In the genomic region with DNA sequence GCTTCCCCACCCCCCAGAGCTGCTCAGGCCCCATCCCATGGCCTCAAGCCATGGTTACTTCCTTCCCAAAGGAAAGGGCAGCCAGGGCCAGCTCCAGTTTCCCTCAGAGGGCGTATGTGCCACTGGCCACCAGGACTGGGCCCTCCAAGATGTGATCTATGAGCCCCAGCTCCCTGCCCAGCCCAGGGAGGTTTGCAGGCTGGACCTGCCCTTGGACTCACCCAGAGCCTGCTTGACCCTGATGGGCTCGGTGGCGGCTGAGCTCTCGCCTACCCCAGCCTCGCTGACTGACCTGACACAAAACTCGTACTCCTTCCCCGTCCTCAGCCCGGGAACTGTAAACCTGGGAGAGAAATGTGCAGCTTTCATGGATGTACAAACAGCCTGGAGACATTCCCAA, we compare ENCODE assay signal across 25 cellular contexts. TPM values are rescaled to one million over a fixed set of nuclear protein-coding genes. Genes with fewer than 3 reads are reported as not detected.
A peak's percentile ranks its signal among the peaks of the same experiment; 100 is the strongest.
DNase-seq lines count a peak whose midpoint lies in the region; ATAC-seq, FAIRE-seq and TF ChIP-seq lines count a peak whose summit lies in the region.
"Had no signal": no experiment of that assay in that cellular context is flagged by ENCODE, and none has a peak within 500 bp of the region (broad histone marks: within the 10 kb centered on the region; RNA-seq: fewer than 3 reads in every experiment).

No MANE protein-coding gene starts in this region.

- CTCF ChIA-PET in H1 (lab: Charles Lee; ENCODE audit: partially characterized antibody) = interaction anchor here (1.3 to 4.4 kb wide), 6 partner anchors 9 to 119 kb away, joined by 4 to 32 read pairs (median 8); no protein-coding TSS in a partner anchor

- no peak overlapping the region for H2BK20ac ChIP-seq in H1 (ENCODE audit: low read length)

- H2BK5ac ChIP-seq in H1 (ENCODE audit: low read depth, low read length) = no peak overlapping the region
- no peak overlapping the region for H2BK5ac ChIP-seq in neuronal stem cell (ENCODE audit: low read length)

- no peak overlapping the region for H2BK120ac ChIP-seq in H1 (replicated peaks; ENCODE audit: low read depth, low read length)
- H2BK120ac ChIP-seq in neuronal stem cell (ENCODE audit: low read depth, low read length) = no peak overlapping the region

- in situ Hi-C loops in gastrocnemius medialis (cut with MboI; ENCODE audit: low sequenced_read_pairs in 4 of 4) = no loop called here

- H3K9me3 ChIP-seq in H1 (ENCODE audit: insufficient read depth in 2 of 2, low read depth in 1 of 2, low read length in 1 of 2) (no peaks in the 10 kb centered on the region), neuronal stem cell (replicated peaks in 1 of 2; ENCODE audit: control insufficient read depth in 2 of 2, insufficient read depth in 1 of 2, low read depth in 1 of 2, low read length in 2 of 2) (no peaks in the 10 kb centered on the region), gastrocnemius medialis (no peaks in the 10 kb centered on the region)
- H3K9me3 ChIP-seq: A549; BE2C; BLaER1 treated with 17β-estradiol and CSF1 and Interleukin-3, amounts not matched to agents 10 nM and 100 nM; HAP-1 had no signal

- H3K27me3 ChIP-seq in H1 (replicated peaks in 1 of 4; ENCODE audit: control insufficient read depth in 3 of 4, extremely low read depth in 1 of 4, insufficient read depth in 3 of 4, low read length in 3 of 4) (no peaks in the 10 kb centered on the region), neuronal stem cell (ENCODE audit: control insufficient read depth in 3 of 3, insufficient read depth in 3 of 3, low read depth in 1 of 3, low read length in 3 of 3) (peaks cover 0 to 12% (median 0%) of the 10 kb centered on the region in 3 experiments), gastrocnemius medialis (no peaks in the 10 kb centered on the region)
- H3K27me3 ChIP-seq: BE2C; BLaER1 treated with 17β-estradiol and CSF1 and Interleukin-3, amounts not matched to agents 10 nM and 100 nM had no signal

- peaks cover 0 to under 1% (median 0%) of the 10 kb centered on the region in 4 experiments; a peak in 1 of 7 replicates for H3K4me1 ChIP-seq in H1 (replicated peaks in 1 of 4; ENCODE audit: control insufficient read depth in 3 of 4, insufficient read depth in 4 of 4, low read length in 3 of 4)
- H3K4me1 ChIP-seq in neuronal stem cell (ENCODE audit: control insufficient read depth in 2 of 2, insufficient read depth in 1 of 2, low read depth in 1 of 2, low read length in 2 of 2) = no peaks in the 10 kb centered on the region
- H3K4me1 ChIP-seq in gastrocnemius medialis = peaks cover 30 to 47% of the 10 kb centered on the region in 2 donors
- H3K4me1 ChIP-seq: A549; BE2C; BLaER1 treated with 17β-estradiol and CSF1 and Interleukin-3, amounts not matched to agents 10 nM and 100 nM; HAP-1 had no signal

- no peak for FAIRE-seq in H1 (lab: Jason Lieb, UNC)
- FAIRE-seq: A549, D721Med, G401.6, GM12878, GM19239, H54 had no signal

- peak overlapping the region; percentile 31; the same call in 1 of the 2 replicates for H4K8ac ChIP-seq in H1 (ENCODE audit: extremely low read depth, insufficient read depth, low read length)
- no peak overlapping the region for H4K8ac ChIP-seq in neuronal stem cell (ENCODE audit: low read depth, low read length)

- TF ChIP-seq CTCF in H1 (IDR thresholded peaks at IDR 0.05; ENCODE audit: control extremely low read depth in 1 of 3, insufficient read depth in 1 of 3, low read depth in 1 of 3, low read length in 3 of 3) = no peak
- TF ChIP-seq CTCF in gastrocnemius medialis (IDR thresholded peaks at IDR 0.05 in 4 of 5, conservative IDR thresholded peaks at IDR 0.05 in 1 of 5) = no peak

- H2AK5ac ChIP-seq in H1 (ENCODE audit: low read depth, low read length) (no peak overlapping the region), neuronal stem cell (ENCODE audit: low read depth, low read length) (no peak overlapping the region)

- intact Hi-C loops in gastrocnemius medialis (cut with DNase I; ENCODE audit: low total_unique reads) = no loop called here

- H3K23ac ChIP-seq in H1 (ENCODE audit: insufficient read length) (no peak overlapping the region), neuronal stem cell (ENCODE audit: low read depth, low read length, poor library complexity) (no peak overlapping the region)

- H3K27ac ChIP-seq in H1 (ENCODE audit: low read depth, low read length) (no peak overlapping the region), neuronal stem cell (replicated peaks; ENCODE audit: low read length) (no peak overlapping the region), gastrocnemius medialis (peak overlapping the region; percentile 68 to 88 (median 76))
- H3K27ac ChIP-seq: A549; BLaER1 treated with 17β-estradiol and CSF1 and Interleukin-3, amounts not matched to agents 10 nM and 100 nM had no signal

- H3K4me2 ChIP-seq in H1 (ENCODE audit: insufficient read depth in 1 of 2, low read depth in 2 of 2, low read length in 2 of 2) = no peak overlapping the region
- no peak overlapping the region for H3K4me2 ChIP-seq in neuronal stem cell (ENCODE audit: insufficient read depth, low read length, poor library complexity, severe bottlenecking)
- H3K4me2 ChIP-seq: A549; BLaER1 treated with 17β-estradiol and CSF1 and Interleukin-3, amounts not matched to agents 10 nM and 100 nM; GM23338 had no signal

- WGBS in H1 (ENCODE audit: extremely low coverage in 1 of 2, insufficient coverage in 1 of 2, insufficient read length in 1 of 2, insufficient replicate concordance in 2 of 2, low coverage in 1 of 2, low lambda C conversion rate in 2 of 2, missing lambda C conversion rate in 1 of 2), 2 experiments = 98% methylated on average over 8 of the region's 8 CpGs; no CpG with 5 or more reads in 1 of the 2 experiments
- no CpG with 5 or more reads among the region's 8 CpGs for WGBS in neuronal stem cell (ENCODE audit: extremely low coverage in 2 of 2, insufficient read length in 2 of 2, insufficient replicate concordance in 1 of 2), 2 donors

- no peak overlapping the region for H2BK12ac ChIP-seq in H1 (ENCODE audit: low read depth, low read length)
- H2BK12ac ChIP-seq in neuronal stem cell (ENCODE audit: low read length) = peak overlapping the region; percentile 52

- H3K9ac ChIP-seq in H1 (replicated peaks in 1 of 4; ENCODE audit: extremely low read depth in 1 of 4, low read depth in 3 of 4, low read length in 3 of 4) (no peak overlapping the region), neuronal stem cell (ENCODE audit: low read depth, low read length, poor library complexity) (no peak overlapping the region)
- H3K9ac ChIP-seq: BLaER1 treated with 17β-estradiol and CSF1 and Interleukin-3, amounts not matched to agents 10 nM and 100 nM had no signal

- no peaks in the 10 kb centered on the region for H3K79me1 ChIP-seq in H1 (ENCODE audit: low read depth, low read length)
- H3K79me1 ChIP-seq in neuronal stem cell (ENCODE audit: low read depth, low read length) = no peaks in the 10 kb centered on the region

- no peaks in the 10 kb centered on the region for H3K36me3 ChIP-seq in H1 (ENCODE audit: control insufficient read depth in 2 of 4, insufficient read depth in 4 of 4, low read length in 3 of 4)
- H3K36me3 ChIP-seq in neuronal stem cell (replicated peaks in 1 of 2; ENCODE audit: control insufficient read depth in 2 of 2, insufficient read depth in 2 of 2, low read length in 2 of 2) = no peaks in the 10 kb centered on the region
- H3K36me3 ChIP-seq in gastrocnemius medialis = peaks cover 0 to 32% of the 10 kb centered on the region in 2 donors
- H3K36me3 ChIP-seq: BE2C; BLaER1 treated with 17β-estradiol and CSF1 and Interleukin-3, amounts not matched to agents 10 nM and 100 nM; HAP-1 had no signal

- ATAC-seq in gastrocnemius medialis = no peak
- ATAC-seq: A549, GM12878, GM23338 had no signal

- H3K4me3 ChIP-seq in H1 (ENCODE audit: extremely low read depth in 1 of 4, insufficient read depth in 2 of 4, low read depth in 3 of 4, low read length in 4 of 4) = no peak overlapping the region
- H3K4me3 ChIP-seq in neuronal stem cell (ENCODE audit: low read length in 2 of 2) = peak overlapping the region in 1 of 2 donors; percentile 12
- no peak overlapping the region for H3K4me3 ChIP-seq in gastrocnemius medialis
- H3K4me3 ChIP-seq: A549; BLaER1 treated with 17β-estradiol and CSF1 and Interleukin-3, amounts not matched to agents 10 nM and 100 nM; GM12878; GM23338; HAP-1 had no signal

- no peak overlapping the region for H3K4ac ChIP-seq in H1 (replicated peaks; ENCODE audit: insufficient read length, low read depth, low read length)
- no peak overlapping the region for H3K4ac ChIP-seq in neuronal stem cell (ENCODE audit: low read length)

- POLR2A ChIA-PET in H1 (lab: Charles Lee; ENCODE audit: partially characterized antibody) = interaction anchor here (0.7 to 1.5 kb wide), 2 partner anchors 11 to 70 kb away, joined by 3 to 9 read pairs; no protein-coding TSS in a partner anchor

- no peak overlapping the region for H4K91ac ChIP-seq in H1 (replicated peaks; ENCODE audit: insufficient read length, low read length)
- H4K91ac ChIP-seq in neuronal stem cell (ENCODE audit: low read depth, low read length, poor library complexity) = no peak overlapping the region

- no peak for TF ChIP-seq RAD21 in H1 (IDR thresholded peaks at IDR 0.05 in 1 of 2, conservative IDR thresholded peaks at IDR 0.05 in 1 of 2; ENCODE audit: low read depth in 2 of 2, low read length in 2 of 2)

- H2AFZ ChIP-seq in H1 (ENCODE audit: low read length) (no peak overlapping the region), neuronal stem cell (ENCODE audit: low read length) (no peak overlapping the region)
- H2AFZ ChIP-seq: GM23338 had no signal

- H3K79me2 ChIP-seq in H1 (ENCODE audit: control insufficient read depth in 1 of 2, insufficient read depth in 2 of 2, low read length in 2 of 2) = no peaks in the 10 kb centered on the region

- H4K20me1 ChIP-seq in H1 (replicated peaks in 1 of 2; ENCODE audit: control insufficient read depth in 1 of 2, insufficient read depth in 2 of 2, low read length in 2 of 2) = no peaks in the 10 kb centered on the region
- H4K20me1 ChIP-seq: BLaER1 treated with 17β-estradiol and CSF1 and Interleukin-3, amounts not matched to agents 10 nM and 100 nM had no signal

- H3K18ac ChIP-seq in H1 (ENCODE audit: extremely low read depth, low read length) (no peak overlapping the region), neuronal stem cell (ENCODE audit: low read length) (peak overlapping the region; percentile 23)

- peaks cover 5% of the 10 kb centered on the region; the same call in 1 of the 2 replicates for H3K23me2 ChIP-seq in H1 (ENCODE audit: low read depth, low read length)

- H3K56ac ChIP-seq in H1 (replicated peaks; ENCODE audit: insufficient read length, low read depth, low read length) = no peak overlapping the region

- H2BK15ac ChIP-seq in H1 (ENCODE audit: low read length) (no peak overlapping the region), neuronal stem cell (ENCODE audit: low read length) (peak overlapping the region; percentile 61)

- no peak overlapping the region for H3K14ac ChIP-seq in H1 (ENCODE audit: insufficient read length)
- peak overlapping the region; percentile 33 for H3K14ac ChIP-seq in neuronal stem cell (ENCODE audit: low read length)

- no peak for TF ChIP-seq EP300 in H1 (IDR thresholded peaks at IDR 0.05; ENCODE audit: borderline replicate concordance in 1 of 2, low read depth in 2 of 2, low read length in 2 of 2)

- TF ChIP-seq POLR2A in H1 (IDR thresholded peaks at IDR 0.05; ENCODE audit: control extremely low read depth in 1 of 2, low read depth in 2 of 2, low read length in 2 of 2) (no peak), gastrocnemius medialis (IDR thresholded peaks at IDR 0.05) (no peak)

- no peak overlapping the region for H4K5ac ChIP-seq in H1 (ENCODE audit: insufficient read length, low read depth, low read length)

- DNase-seq in H1 (ENCODE audit: low read depth in 1 of 2, low spot score in 2 of 2) = no peak
- DNase-seq in neuronal stem cell (ENCODE audit: low spot score) = no peak
- no peak for DNase-seq in gastrocnemius medialis
- no peak for DNase-seq in central memory CD4-positive, alpha-beta T cell
- no peak for DNase-seq in DMS 273 treated with DMSO at 0.1 percent for 48 hours (lab: John Stamatoyannopoulos, UW)
- no peak for DNase-seq in GM03348 (ENCODE audit: low spot score)
- DNase-seq: 8988T; ACHN; AML-193; BE2C; CD4-positive, alpha-beta T cell; CD8-positive, alpha-beta memory T cell; DMS53; DND-41; HFFc6 had no signal

RNA-seq across cellular contexts. Expression of gene MYOM3, which starts 29.6 kb away (rescaled TPM):
- 0.09 and 0.36 TPM in 2 replicates for total RNA-seq in H1 (2021; fragmentation: NEBNext Ultra II Directional; extraction: Animal tissue kit (Norgen Biotek cat#: 25700))
- polyA plus RNA-seq in H1 (2011; rRNA removed) = 0.05 and 0.08 TPM in 2 replicates
- 0.04 TPM for polyA plus RNA-seq in H1 (2011; cell fraction: cytosol; rRNA removed)
- 0.04 TPM for polyA plus RNA-seq in H1 (2011; cell fraction: nucleus; rRNA removed)
- polyA plus RNA-seq in H1 (2012, experiment 1 of 2) = 0.09 to 0.28 TPM (median 0.14 TPM) in 4 replicates
- 0.04 TPM for polyA plus RNA-seq in H1 (2012, experiment 2 of 2)
- 0.06 TPM for polyA plus RNA-seq in H1 (2013, experiment 1 of 2)
- 0.06 TPM for polyA plus RNA-seq in H1 (2013, experiment 2 of 2)
- 0.12 and 0.19 TPM in 2 replicates for polyA minus RNA-seq in H1 (2011; rRNA and poly(A)+ RNA removed)
- not detected for polyA minus RNA-seq in H1 (2011; cell fraction: cytosol; rRNA and poly(A)+ RNA removed)
- 0.20 TPM for polyA minus RNA-seq in H1 (2011; cell fraction: nucleus; rRNA and poly(A)+ RNA removed)
- polyA plus RNA-seq in neuronal stem cell (2013, experiment 1 of 2) = 0.18 TPM
- 0.10 TPM for polyA plus RNA-seq in neuronal stem cell (2013, experiment 2 of 2)
- 100 to 1,000 TPM; 114 to 266 (median 184) TPM for total RNA-seq in gastrocnemius medialis
- total RNA-seq: CD4-positive, alpha-beta T cell; CD8-positive, alpha-beta memory T cell; GM12878; GM23338 had no signal
- polyA plus RNA-seq: CD14-positive monocyte; CD8-positive, alpha-beta memory T cell; GM23338 had no signal

Comparison
In these comparisons a context has a peak if more than half of its experiments do, and no peak if none do; other contexts are left out.
1. H3K27ac ChIP-seq: peak in gastrocnemius medialis (4 of 4); none in H1 (single experiment) and neuronal stem cell (single experiment).
2. RNA of gene MYOM3, which starts 29.6 kb away (total RNA-seq): 114 to 266 TPM in gastrocnemius medialis; 0.09 to 0.36 TPM in H1; every median in the first group is over 10 times any median in the second.